17 cellular contexts compared by ENCODE assay signal in the genomic region with DNA sequence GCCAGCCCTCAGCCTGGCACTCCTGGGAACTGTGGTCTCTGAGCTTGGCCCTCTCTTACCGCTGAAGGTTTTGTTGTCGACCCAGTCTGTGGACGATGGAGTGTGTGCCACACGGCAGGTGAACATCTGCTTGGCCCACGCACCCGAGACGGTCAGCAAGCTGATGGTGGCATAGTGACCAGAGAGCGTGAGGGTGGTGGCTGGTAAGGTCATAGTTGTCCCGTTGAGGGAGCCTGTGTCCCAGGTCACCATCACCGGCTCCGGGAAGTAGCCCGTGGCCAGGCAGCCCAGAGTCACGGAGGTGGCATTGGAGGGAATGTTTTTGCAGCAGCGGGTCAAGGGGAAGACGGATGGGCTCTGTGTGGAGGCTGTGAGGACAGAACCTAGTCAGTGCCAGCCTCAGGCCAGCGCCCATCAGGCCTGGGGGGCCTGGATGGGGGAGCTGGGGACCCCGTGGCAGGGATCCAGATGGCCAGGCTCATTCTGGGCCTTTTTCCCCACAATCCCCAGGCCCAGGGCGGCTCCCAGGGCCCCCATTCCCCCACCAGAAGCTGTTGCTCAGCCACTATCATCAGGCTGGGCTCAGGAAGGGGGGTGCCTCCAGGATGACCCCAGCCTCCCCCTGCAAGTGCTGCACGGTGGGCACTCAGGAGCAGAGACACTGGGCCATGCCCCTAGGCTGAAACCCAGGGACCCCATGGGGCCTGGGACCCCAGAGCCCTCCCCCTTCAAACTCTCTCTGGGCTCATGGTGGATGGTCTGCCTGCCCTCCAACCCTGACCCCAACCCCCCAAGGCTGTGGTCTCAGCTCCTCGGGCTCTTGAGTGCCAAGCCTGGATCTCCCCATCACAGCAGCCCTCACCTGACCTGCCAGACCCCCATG.
DNase-seq lines count a peak whose midpoint lies in the region; ATAC-seq and TF ChIP-seq lines count a peak whose summit lies in the region.
"Had no signal": no experiment of that assay in that cellular context is flagged by ENCODE, and none has a peak within 500 bp of the region (broad histone marks: within the 10 kb centered on the region; RNA-seq: fewer than 3 reads in every experiment).

No MANE protein-coding gene starts in this region.

- H3K27me3 ChIP-seq in endodermal cell (ENCODE audit: control insufficient read depth, insufficient read depth, low read length, poor library complexity, severe bottlenecking) = no peaks in the 10 kb centered on the region
- H3K27me3 ChIP-seq in osteoblast (ENCODE audit: insufficient read depth, low read length) = no peaks in the 10 kb centered on the region

- ATAC-seq in stimulated activated naive CD8-positive, alpha-beta T cell treated with anti-CD3 and anti-CD28 coated beads, Interleukin-15, amount 100 ng/mL, for 72 hours = peak; percentile 6
- ATAC-seq in stimulated activated naive CD8-positive, alpha-beta T cell treated with anti-CD3 and anti-CD28 coated beads, Interleukin-15, Interleukin-2, amounts not matched to agents 100 U/mL and 50 U/mL, for 24 hours = no peak
- ATAC-seq in GM21619 (IDR thresholded peaks at IDR 0.05; ENCODE audit: unreplicated experiment) = no peak

- H3K9me3 ChIP-seq in endodermal cell (ENCODE audit: control insufficient read depth, low read length) (no peaks in the 10 kb centered on the region), osteoblast (ENCODE audit: low read depth, low read length) (no peaks in the 10 kb centered on the region)

- H3K4me2 ChIP-seq in osteoblast (ENCODE audit: insufficient read depth, low read length) = no peak overlapping the region

- TF ChIP-seq CTCF in endodermal cell (conservative IDR thresholded peaks at IDR 0.05) = no peak
- no peak for TF ChIP-seq CTCF in osteoblast (IDR thresholded peaks at IDR 0.05; ENCODE audit: extremely low read depth, low read depth, low read length)

- no peak for DNase-seq in stimulated activated naive CD8-positive, alpha-beta T cell treated with anti-CD3 and anti-CD28 coated beads, Interleukin-15, amount 100 ng/mL, for 72 hours
- no peak for DNase-seq in stimulated activated naive CD8-positive, alpha-beta T cell treated with anti-CD3 and anti-CD28 coated beads, Interleukin-15, Interleukin-2, amounts not matched to agents 100 U/mL and 50 U/mL, for 24 hours
- peak; percentile 19 for DNase-seq in endodermal cell
- peak; percentile 86 for DNase-seq in osteoblast (ENCODE audit: insufficient read length, low spot score, missing footprints)
- no peak for DNase-seq in stimulated activated CD4-positive, alpha-beta T cell treated with anti-CD3 and anti-CD28 coated beads, Interleukin-1b, Interleukin-23, amount 100 ng/mL, for 48 hours
- DNase-seq in Kasumi-1 (lab: John Stamatoyannopoulos, UW) = no peak
- DNase-seq: CD4-positive, alpha-beta memory T cell; DND-41; GDM1; GOT3; HFFc6; KG1; NCI-H1092; NCI-H1694 treated with DMSO at 0.1 percent for 48 hours; NCI-H748 treated with DMSO at 0.1 percent for 48 hours; SHP77 treated with DMSO at 0.1 percent for 48 hours had no signal

- no peaks in the 10 kb centered on the region for H3K27me3 Mint-ChIP-seq in stimulated activated naive CD8-positive, alpha-beta T cell treated with anti-CD3 and anti-CD28 coated beads, Interleukin-15, amount 100 ng/mL, for 72 hours
- no peaks in the 10 kb centered on the region for H3K27me3 Mint-ChIP-seq in endodermal cell (ENCODE audit: insufficient read depth)
- H3K27me3 Mint-ChIP-seq: CD4-positive, alpha-beta memory T cell had no signal

- no peaks in the 10 kb centered on the region for H3K79me2 ChIP-seq in osteoblast (ENCODE audit: insufficient read depth, low read length)

- H3K9me3 Mint-ChIP-seq in stimulated activated naive CD8-positive, alpha-beta T cell treated with anti-CD3 and anti-CD28 coated beads, Interleukin-15, amount 100 ng/mL, for 72 hours = no peaks in the 10 kb centered on the region
- H3K9me3 Mint-ChIP-seq in endodermal cell = peaks cover 63% of the 10 kb centered on the region
- H3K9me3 Mint-ChIP-seq: CD4-positive, alpha-beta memory T cell had no signal

- 79 to 83% methylated on average over 6 to 20 of the region's 20 CpGs for WGBS in endodermal cell (ENCODE audit: insufficient coverage in 1 of 2, insufficient read length in 1 of 2), 2 experiments

- H3K36me3 ChIP-seq in endodermal cell (ENCODE audit: control insufficient read depth, insufficient read depth, low read length) = no peaks in the 10 kb centered on the region
- no peaks in the 10 kb centered on the region for H3K36me3 ChIP-seq in osteoblast (ENCODE audit: insufficient read depth, low read length)

- H3K4me1 ChIP-seq in endodermal cell (ENCODE audit: control insufficient read depth, insufficient read depth, low read length) (no peaks in the 10 kb centered on the region), osteoblast (ENCODE audit: insufficient read depth, low read length) (no peaks in the 10 kb centered on the region)

- H3K4me1 Mint-ChIP-seq in stimulated activated naive CD8-positive, alpha-beta T cell treated with anti-CD3 and anti-CD28 coated beads, Interleukin-15, amount 100 ng/mL, for 72 hours = peaks cover 6% of the 10 kb centered on the region
- no peaks in the 10 kb centered on the region for H3K4me1 Mint-ChIP-seq in endodermal cell
- H3K4me1 Mint-ChIP-seq: CD4-positive, alpha-beta memory T cell had no signal

- H3K27ac ChIP-seq in endodermal cell (ENCODE audit: low read depth, low read length) (no peak overlapping the region), osteoblast (ENCODE audit: low read depth, low read length) (no peak overlapping the region)

- no peak overlapping the region for H3K4me3 ChIP-seq in endodermal cell (ENCODE audit: low read length)
- no peak overlapping the region for H3K4me3 ChIP-seq in osteoblast (ENCODE audit: insufficient read depth, low read length)

- no peak overlapping the region for H3K9ac ChIP-seq in endodermal cell (ENCODE audit: extremely low read depth, low read length, poor library complexity, severe bottlenecking)

- H3K27ac Mint-ChIP-seq in stimulated activated naive CD8-positive, alpha-beta T cell treated with anti-CD3 and anti-CD28 coated beads, Interleukin-15, amount 100 ng/mL, for 72 hours = peak overlapping the region in 1 of 2 donors; percentile 74
- H3K27ac Mint-ChIP-seq in endodermal cell = no peak overlapping the region
- H3K27ac Mint-ChIP-seq: HFFc6 had no signal

- no peaks in the 10 kb centered on the region for H4K20me1 ChIP-seq in osteoblast (ENCODE audit: insufficient read depth, low read length)

- no peak overlapping the region for H3K4me3 Mint-ChIP-seq in stimulated activated naive CD8-positive, alpha-beta T cell treated with anti-CD3 and anti-CD28 coated beads, Interleukin-15, amount 100 ng/mL, for 72 hours
- H3K4me3 Mint-ChIP-seq in endodermal cell = no peak overlapping the region
- H3K4me3 Mint-ChIP-seq: CD4-positive, alpha-beta memory T cell; HFFc6 had no signal

- no peak overlapping the region for H2AFZ ChIP-seq in osteoblast (ENCODE audit: low read length)

- peaks cover 3% of the 10 kb centered on the region for H3K36me3 Mint-ChIP-seq in endodermal cell (ENCODE audit: low read depth)
- H3K36me3 Mint-ChIP-seq: CD4-positive, alpha-beta memory T cell had no signal

Comparison
In these comparisons a context has a peak if more than half of its experiments do, and no peak if none do; other contexts are left out.
1. DNase-seq: peak in endodermal cell (single experiment) and osteoblast (single experiment); none in stimulated activated naive CD8-positive, alpha-beta T cell treated with anti-CD3 and anti-CD28 coated beads, Interleukin-15, amount 100 ng/mL, for 72 hours (0 of 2), stimulated activated naive CD8-positive, alpha-beta T cell treated with anti-CD3 and anti-CD28 coated beads, Interleukin-15, Interleukin-2, amounts not matched to agents 100 U/mL and 50 U/mL, for 24 hours (single experiment), stimulated activated CD4-positive, alpha-beta T cell treated with anti-CD3 and anti-CD28 coated beads, Interleukin-1b, Interleukin-23, amount 100 ng/mL, for 48 hours (single experiment) and Kasumi-1 (0 of 2).